2 cellular contexts compared by ENCODE assay signal in genomic region chr13:80036845-80037504, GRCh38.
TF ChIP-seq lines count a peak whose summit lies in the region.

No MANE protein-coding gene starts in this region.

TF ChIP-seq in A549, 52 proteins besides CTCF, POLR2A, EP300 and RAD21 (continued from another document):
- TF ChIP-seq PBX3 (IDR thresholded peaks at IDR 0.05) (no peak), MAFK (IDR thresholded peaks at IDR 0.05; ENCODE audit: partially characterized antibody) (no peak), RFX5 (IDR thresholded peaks at IDR 0.05) (no peak), BHLHE40 (IDR thresholded peaks at IDR 0.05; ENCODE audit: low read depth, low read length) (no peak)

TF ChIP-seq in GM12878, 131 proteins besides CTCF, POLR2A, EP300 and RAD21 (continued from another document):
- no peak for TF ChIP-seq MLLT1 (IDR thresholded peaks at IDR 0.05)
- TF ChIP-seq NFXL1 (IDR thresholded peaks at IDR 0.05; ENCODE audit: borderline replicate concordance), result no peak
- TF ChIP-seq KLF5 (IDR thresholded peaks at IDR 0.05; ENCODE audit: partially characterized antibody), result no peak
- no peak for TF ChIP-seq CEBPZ (IDR thresholded peaks at IDR 0.05; ENCODE audit: low read depth, low read length)
- TF ChIP-seq ZBTB40 (IDR thresholded peaks at IDR 0.05; ENCODE audit: borderline replicate concordance), result no peak
- peak; percentile 64 for TF ChIP-seq DPF2 (IDR thresholded peaks at IDR 0.05)
- TF ChIP-seq ELK1 (IDR thresholded peaks at IDR 0.05; ENCODE audit: low read depth, low read length), result no peak
- TF ChIP-seq NFIC (IDR thresholded peaks at IDR 0.05; ENCODE audit: low read depth, low read length), result no peak
- no peak for TF ChIP-seq MTA3 (IDR thresholded peaks at IDR 0.05; ENCODE audit: borderline replicate concordance, low read length)
- TF ChIP-seq PRDM15 (CRISPR knock-in tag; IDR thresholded peaks at IDR 0.05), result no peak
- no peak for TF ChIP-seq MYC (IDR thresholded peaks at IDR 0.05; ENCODE audit: insufficient read depth, insufficient read length, insufficient replicate concordance, low read length, severe bottlenecking)
- no peak for TF ChIP-seq MXI1 (IDR thresholded peaks at IDR 0.05; ENCODE audit: low read depth, low read length)
- no peak for TF ChIP-seq STAT1 (conservative IDR thresholded peaks at IDR 0.05)
- no peak for TF ChIP-seq HCFC1 (IDR thresholded peaks at IDR 0.05; ENCODE audit: low read length)
- 0 out of 2 replicates have a peak, but pooled peaks have one; percentile 18 for TF ChIP-seq BMI1 (IDR thresholded peaks at IDR 0.05; ENCODE audit: borderline replicate concordance)
- TF ChIP-seq ZNF592 (IDR thresholded peaks at IDR 0.05), result no peak
- TF ChIP-seq TCF12 (IDR thresholded peaks at IDR 0.05; ENCODE audit: low read depth, low read length), result no peak
- TF ChIP-seq POU2F2 (IDR thresholded peaks at IDR 0.05; ENCODE audit: borderline replicate concordance, low read depth, low read length), result no peak
- TF ChIP-seq SREBF2 (IDR thresholded peaks at IDR 0.05; ENCODE audit: low read length), result no peak
- no peak for TF ChIP-seq MAX (IDR thresholded peaks at IDR 0.05; ENCODE audit: low read depth, low read length)
- TF ChIP-seq SIX5 (IDR thresholded peaks at IDR 0.05; ENCODE audit: low read depth, low read length, severe bottlenecking), result no peak
- TF ChIP-seq FOS (IDR thresholded peaks at IDR 0.05; ENCODE audit: borderline replicate concordance, extremely low read depth, insufficient read length), result no peak
- no peak for TF ChIP-seq RBBP5 (conservative IDR thresholded peaks at IDR 0.05)
- TF ChIP-seq SPI1 (IDR thresholded peaks at IDR 0.05; ENCODE audit: borderline replicate concordance, insufficient read depth, low read depth, low read length), result peak; percentile 94
- TF ChIP-seq ZNF24 (IDR thresholded peaks at IDR 0.05), result 0 out of 2 replicates have a peak, but pooled peaks have one; percentile 24
- TF ChIP-seq RUNX3 (IDR thresholded peaks at IDR 0.05; ENCODE audit: low read length), result no peak
- no peak for TF ChIP-seq CHD4 (IDR thresholded peaks at IDR 0.05)
- no peak for TF ChIP-seq GATAD2B (conservative IDR thresholded peaks at IDR 0.05; ENCODE audit: low read depth)
- no peak for TF ChIP-seq ZNF207 (IDR thresholded peaks at IDR 0.05; ENCODE audit: borderline replicate concordance)
- TF ChIP-seq RELB (IDR thresholded peaks at IDR 0.05; ENCODE audit: low read depth), result peak; percentile 64
- TF ChIP-seq RCOR1 (conservative IDR thresholded peaks at IDR 0.05; ENCODE audit: low read depth, low read length), result no peak
- TF ChIP-seq JUND (IDR thresholded peaks at IDR 0.05; ENCODE audit: low read depth, low read length), result no peak
- TF ChIP-seq BHLHE40 (IDR thresholded peaks at IDR 0.05; ENCODE audit: borderline replicate concordance in 1 of 2, low read depth in 2 of 2, low read length in 1 of 2), result peak in 1 of 2 experiments; percentile 8; a peak in 1 of 4 replicates
- TF ChIP-seq SRF (IDR thresholded peaks at IDR 0.05; ENCODE audit: low read depth in 2 of 2, low read length in 2 of 2), result no peak
- no peak for TF ChIP-seq ZNF622 (IDR thresholded peaks at IDR 0.05)
- no peak for TF ChIP-seq RB1 (IDR thresholded peaks at IDR 0.05; ENCODE audit: borderline replicate concordance)
- TF ChIP-seq NFYA (IDR thresholded peaks at IDR 0.05; ENCODE audit: borderline replicate concordance, low read depth, low read length), result no peak
- peak in 1 of 2 experiments; percentile 50; a peak in 1 of 4 replicates for TF ChIP-seq ETV6 (conservative IDR thresholded peaks at IDR 0.05 in 1 of 2, IDR thresholded peaks at IDR 0.05 in 1 of 2; ENCODE audit: borderline replicate concordance in 1 of 2, low read depth in 1 of 2)
- no peak for TF ChIP-seq KAT2A (conservative IDR thresholded peaks at IDR 0.05; ENCODE audit: control insufficient read depth, low read depth, low read length)
- TF ChIP-seq MTA2 (IDR thresholded peaks at IDR 0.05; ENCODE audit: low read depth), result peak; percentile 75
